In the genomic region with DNA sequence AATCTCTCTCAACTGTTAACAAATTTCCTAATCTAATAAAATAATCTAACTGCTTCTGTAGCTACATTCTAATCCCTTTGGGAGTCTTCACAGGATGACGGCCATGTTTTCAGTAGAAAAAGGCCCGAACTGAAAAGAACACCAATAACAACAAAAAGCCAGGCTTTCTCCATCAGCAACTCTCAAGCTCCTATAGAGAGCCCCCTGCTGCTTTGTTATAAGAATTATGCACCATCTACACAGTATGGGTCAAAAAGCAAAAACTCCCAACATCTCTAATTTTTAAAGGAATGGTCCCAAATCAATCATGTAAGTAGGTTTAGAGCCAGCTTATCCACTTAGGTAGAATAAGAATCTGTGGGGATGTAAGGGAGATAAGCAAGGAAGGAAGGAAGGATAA, we compare ENCODE assay signal across 14 cellular contexts.
A peak's percentile ranks its signal among the peaks of the same experiment; 100 is the strongest.
DNase-seq lines count a peak whose midpoint lies in the region; ATAC-seq and TF ChIP-seq lines count a peak whose summit lies in the region.
"Had no signal": no experiment of that assay in that cellular context is flagged by ENCODE, and none has a peak within 500 bp of the region (broad histone marks: within the 10 kb centered on the region; RNA-seq: fewer than 3 reads in every experiment).

No MANE protein-coding gene starts in this region.

- no peak for TF ChIP-seq POLR2A in breast epithelium (IDR thresholded peaks at IDR 0.05)

- 0 out of 2 replicates have a peak, but pooled peaks cover 4% of the 10 kb centered on the region for H3K4me1 ChIP-seq in GM23338 (ENCODE audit: insufficient read depth)
- H3K4me1 ChIP-seq in RWPE2 (ENCODE audit: insufficient read depth, poor library complexity, severe bottlenecking) = no peaks in the 10 kb centered on the region
- H3K4me1 ChIP-seq in breast epithelium = no peaks in the 10 kb centered on the region
- H3K4me1 ChIP-seq: stomach had no signal

- H3K27me3 ChIP-seq in GM23338 (ENCODE audit: insufficient read depth) (no peaks in the 10 kb centered on the region), RWPE2 (ENCODE audit: insufficient read depth, poor library complexity, severe bottlenecking) (no peaks in the 10 kb centered on the region), breast epithelium (no peaks in the 10 kb centered on the region)
- H3K27me3 ChIP-seq: heart left ventricle, stomach had no signal

- no peak overlapping the region for H3K27ac ChIP-seq in GM23338 (ENCODE audit: low read depth)
- no peak overlapping the region for H3K27ac ChIP-seq in RWPE2 (ENCODE audit: poor library complexity, severe bottlenecking)
- H3K27ac ChIP-seq in breast epithelium = no peak overlapping the region
- H3K27ac ChIP-seq: heart left ventricle, stomach had no signal

- no peaks in the 10 kb centered on the region for H3K9me2 ChIP-seq in GM23338 (ENCODE audit: insufficient read depth)

- intact Hi-C loops in breast epithelium (cut with DNase I; ENCODE audit: low total_unique reads) = no loop called here

- H3K4me3 ChIP-seq in GM23338 (no peak overlapping the region), RWPE2 (ENCODE audit: severe bottlenecking) (no peak overlapping the region), fibroblast of mammary gland (ENCODE audit: control insufficient read depth, low read depth, low read length) (no peak overlapping the region), breast epithelium (no peak overlapping the region)
- H3K4me3 ChIP-seq: heart left ventricle, stomach had no signal

- peaks cover 11% of the 10 kb centered on the region; the same call in 1 of the 2 replicates for H3K36me3 ChIP-seq in GM23338 (ENCODE audit: insufficient read depth)
- H3K36me3 ChIP-seq in RWPE2 (ENCODE audit: low read depth) = peaks cover 88% of the 10 kb centered on the region
- no peaks in the 10 kb centered on the region for H3K36me3 ChIP-seq in breast epithelium

- H3K36me3 Mint-ChIP-seq in GM23338 (ENCODE audit: low read depth) = peaks cover 12% of the 10 kb centered on the region; the same call in 1 of the 3 replicates
- peaks cover 2% of the 10 kb centered on the region for H3K36me3 Mint-ChIP-seq in progenitor cell of endocrine pancreas (ENCODE audit: insufficient read depth)
- H3K36me3 Mint-ChIP-seq: natural killer cell had no signal

- no peak for DNase-seq in GM23338 (ENCODE audit: low spot score)
- no peak for DNase-seq in RWPE2 (ENCODE audit: low spot score)
- DNase-seq in fibroblast of mammary gland (ENCODE audit: low read depth) = peak; percentile 11
- no peak for DNase-seq in progenitor cell of endocrine pancreas (ENCODE audit: low spot score, unreplicated experiment)
- no peak for DNase-seq in CD1c-positive myeloid dendritic cell (ENCODE audit: extremely low spot score)
- DNase-seq in breast epithelium (ENCODE audit: low spot score in 2 of 2) = no peak
- DNase-seq in SHP77 treated with DMSO at 0.1 percent for 48 hours (lab: John Stamatoyannopoulos, UW) = no peak
- DNase-seq: COR-L47; effector CD4-positive, alpha-beta T cell; heart left ventricle; left ventricle myocardium superior; natural killer cell; stomach had no signal

- peaks cover 3% of the 10 kb centered on the region; the same call in 1 of the 2 replicates for H3K79me2 ChIP-seq in GM23338 (replicated peaks; ENCODE audit: insufficient read depth)

- H3K4me3 Mint-ChIP-seq in GM23338 = no peak overlapping the region
- no peak overlapping the region for H3K4me3 Mint-ChIP-seq in progenitor cell of endocrine pancreas (ENCODE audit: low read depth)
- H3K4me3 Mint-ChIP-seq: natural killer cell had no signal

- H3K4me2 ChIP-seq in GM23338 = no peak overlapping the region

- H3K9me3 ChIP-seq in RWPE2 (ENCODE audit: severe bottlenecking) (no peaks in the 10 kb centered on the region), breast epithelium (no peaks in the 10 kb centered on the region)
- H3K9me3 ChIP-seq: heart left ventricle, stomach had no signal

- peaks cover 2% of the 10 kb centered on the region for H3K27me3 Mint-ChIP-seq in GM23338 (ENCODE audit: insufficient read depth, low read depth, poor library complexity)
- no peaks in the 10 kb centered on the region for H3K27me3 Mint-ChIP-seq in progenitor cell of endocrine pancreas

- H3K9me3 Mint-ChIP-seq in GM23338 = no peaks in the 10 kb centered on the region
- H3K9me3 Mint-ChIP-seq in progenitor cell of endocrine pancreas (ENCODE audit: low read depth) = no peaks in the 10 kb centered on the region
- H3K9me3 Mint-ChIP-seq: natural killer cell had no signal

- no peaks in the 10 kb centered on the region for H3F3A ChIP-seq in GM23338 (replicated peaks; ENCODE audit: low read depth)

- peaks cover 23% of the 10 kb centered on the region for H3K4me1 Mint-ChIP-seq in GM23338
- no peaks in the 10 kb centered on the region for H3K4me1 Mint-ChIP-seq in progenitor cell of endocrine pancreas (ENCODE audit: low read depth)
- H3K4me1 Mint-ChIP-seq: natural killer cell had no signal

- H2AFZ ChIP-seq in GM23338 = no peak overlapping the region

- ATAC-seq in GM23338 = no peak; the same call in 2 of the 3 replicates
- no peak for ATAC-seq in RWPE2 (ENCODE audit: low read depth)
- ATAC-seq: heart left ventricle, left ventricle myocardium superior, natural killer cell, sciatic nerve had no signal

- 0 out of 2 replicates have a peak, but pooled peaks cover 6% of the 10 kb centered on the region for H4K20me1 ChIP-seq in GM23338 (replicated peaks; ENCODE audit: insufficient read depth)

- no peak for TF ChIP-seq CTCF in GM23338 (conservative IDR thresholded peaks at IDR 0.05; ENCODE audit: low read depth in 2 of 2)
- peak; percentile 16 for TF ChIP-seq CTCF in RWPE2 (IDR thresholded peaks at IDR 0.05; ENCODE audit: poor library complexity, severe bottlenecking)
- TF ChIP-seq CTCF in fibroblast of mammary gland (conservative IDR thresholded peaks at IDR 0.05; ENCODE audit: control insufficient read depth, insufficient read depth, low read depth, low read length) = peak; percentile 13
- peak; percentile 27 for TF ChIP-seq CTCF in progenitor cell of endocrine pancreas (IDR thresholded peaks at IDR 0.05; ENCODE audit: unreplicated experiment)
- no peak for TF ChIP-seq CTCF in breast epithelium (IDR thresholded peaks at IDR 0.05)

- H3K27ac Mint-ChIP-seq in GM23338 (peak overlapping the region; percentile 39; the same call in 1 of the 2 replicates), progenitor cell of endocrine pancreas (no peak overlapping the region)
- H3K27ac Mint-ChIP-seq: natural killer cell had no signal

TF ChIP-seq in GM23338, 12 proteins besides CTCF, POLR2A, EP300 and RAD21 (continues in another document):
- TF ChIP-seq STAT1 (IDR thresholded peaks at IDR 0.05; ENCODE audit: unreplicated experiment) = no peak
- no peak for TF ChIP-seq POLR2AphosphoS5 (IDR thresholded peaks at IDR 0.05; ENCODE audit: low read depth)
- no peak for TF ChIP-seq ZNF331 (CRISPR knock-in tag; IDR thresholded peaks at IDR 0.05; ENCODE audit: low read depth)

Comparison
In these comparisons a context has a peak if more than half of its experiments do, and no peak if none do; other contexts are left out.
1. CTCF ChIP-seq: peak in RWPE2 (single experiment), fibroblast of mammary gland (single experiment) and progenitor cell of endocrine pancreas (single experiment); none in GM23338 (0 of 2) and breast epithelium (0 of 3).